In genomic region chr3:121072128-121072527, GRCh38 we compare ENCODE assay signal across 23 cellular contexts.
DNase-seq lines count a peak whose midpoint lies in the region; ATAC-seq, FAIRE-seq and TF ChIP-seq lines count a peak whose summit lies in the region.
"Had no signal": no experiment of that assay in that cellular context is flagged by ENCODE, and none has a peak within 500 bp of the region (broad histone marks: within the 10 kb centered on the region; RNA-seq: fewer than 3 reads in every experiment).

No MANE protein-coding gene starts in this region.

- no peak overlapping the region for H3K4me3 ChIP-seq in right atrium auricular region
- no peak overlapping the region for H3K4me3 ChIP-seq in fibroblast of pulmonary artery (replicated peaks; ENCODE audit: low read depth, low read length)
- no peak overlapping the region for H3K4me3 ChIP-seq in small intestine (ENCODE audit: low read depth in 1 of 2, low read length in 2 of 2)
- H3K4me3 ChIP-seq: esophagus squamous epithelium, Peyer's patch, upper lobe of left lung had no signal

- intact Hi-C loops in left cardiac atrium (cut with DNase I) = no loop called here

- peak; percentile 54 to 72 for ATAC-seq in left cardiac atrium
- no peak for ATAC-seq in GM18498 (IDR thresholded peaks at IDR 0.05; ENCODE audit: unreplicated experiment)
- no peak for ATAC-seq in activated CD4-positive, CD25-positive, alpha-beta regulatory T cell treated with anti-CD3 and anti-CD28 coated beads, Interleukin-2, amount 50 U/mL, for 24 hours
- ATAC-seq: natural killer cell treated with Interleukin-12 subunit alpha and Interleukin-12 subunit beta and Interleukin-15 and Interleukin-18, amount 100 ng/mL, for 72 hours had no signal

- DNase-seq in left cardiac atrium = peak; percentile 45
- no peak for DNase-seq in right atrium auricular region (ENCODE audit: low spot score)
- DNase-seq in NCI-H2171 treated with DMSO at 0.1 percent for 48 hours (lab: John Stamatoyannopoulos, UW) = peak; percentile 27
- peak; percentile 70 for DNase-seq in fibroblast of pulmonary artery (ENCODE audit: low read depth)
- no peak for DNase-seq in small intestine
- no peak for DNase-seq in NK-92 (lab: John Stamatoyannopoulos, UW; ENCODE audit: unreplicated experiment)
- DNase-seq: ACHN; activated CD4-positive, alpha-beta T cell treated with anti-CD3 and anti-CD28 coated beads, Interleukin-2, amount 50 U/mL, for 4 hours; activated T-cell treated with anti-CD3 and anti-CD28 coated beads, Interleukin-2, amount 50 U/mL, for 1 hour; CD4-positive, alpha-beta T cell; esophagus squamous epithelium; glutamatergic neuron; NCI-H2029; NCI-H774; Peyer's patch; stimulated activated CD4-positive, alpha-beta T cell treated with anti-CD3 and anti-CD28 coated beads, Interleukin-15, amount 100 ng/mL, for 24 hours; stimulated activated naive CD4-positive, alpha-beta T cell; upper lobe of left lung had no signal

- TF ChIP-seq CTCF in right atrium auricular region (IDR thresholded peaks at IDR 0.05) = no peak
- TF ChIP-seq CTCF in fibroblast of pulmonary artery (IDR thresholded peaks at IDR 0.05; ENCODE audit: low read length, missing control alignments) = no peak

- H3K27me3 ChIP-seq in right atrium auricular region = no peaks in the 10 kb centered on the region
- no peaks in the 10 kb centered on the region for H3K27me3 ChIP-seq in small intestine (ENCODE audit: control insufficient read depth in 2 of 2, insufficient read depth in 2 of 2, low read length in 2 of 2)
- H3K27me3 ChIP-seq: esophagus squamous epithelium, Peyer's patch, upper lobe of left lung had no signal

- H3K4me1 ChIP-seq in right atrium auricular region (peaks cover 0 to 6% of the 10 kb centered on the region in 2 donors), small intestine (ENCODE audit: control insufficient read depth in 2 of 2, insufficient read depth in 1 of 2, low read depth in 1 of 2, low read length in 1 of 2) (no peaks in the 10 kb centered on the region)
- H3K4me1 ChIP-seq: esophagus squamous epithelium, Peyer's patch, upper lobe of left lung had no signal

- H3K36me3 ChIP-seq in right atrium auricular region (no peaks in the 10 kb centered on the region), small intestine (ENCODE audit: control insufficient read depth in 2 of 2, insufficient read depth in 2 of 2, low read length in 2 of 2) (no peaks in the 10 kb centered on the region)
- H3K36me3 ChIP-seq: esophagus squamous epithelium, Peyer's patch, upper lobe of left lung had no signal

- H3K9me3 ChIP-seq in right atrium auricular region = no peaks in the 10 kb centered on the region
- no peaks in the 10 kb centered on the region for H3K9me3 ChIP-seq in small intestine (ENCODE audit: control insufficient read depth, low read depth)
- H3K9me3 ChIP-seq: esophagus squamous epithelium, Peyer's patch, upper lobe of left lung had no signal

- H3K27ac ChIP-seq in right atrium auricular region = no peak overlapping the region
- H3K27ac ChIP-seq in small intestine (ENCODE audit: low read depth in 1 of 2, low read length in 1 of 2) = no peak overlapping the region
- H3K27ac ChIP-seq: esophagus squamous epithelium, Peyer's patch, upper lobe of left lung had no signal

- FAIRE-seq in small intestine (lab: Jason Lieb, UNC) = no peak
- FAIRE-seq: HTR-8/SVneo, TTC549 had no signal

- 58 to 64% (median 62%) methylated on average over 6 of the region's 6 CpGs for WGBS in small intestine, 3 donors

Comparison
In these comparisons a context has a peak if more than half of its experiments do, and no peak if none do; other contexts are left out.
1. DNase-seq: peak in left cardiac atrium (single experiment), NCI-H2171 treated with DMSO at 0.1 percent for 48 hours (single experiment) and fibroblast of pulmonary artery (single experiment); none in right atrium auricular region (single experiment), small intestine (single experiment) and NK-92 (single experiment).
2. ATAC-seq: peak in left cardiac atrium (2 of 2); none in GM18498 (single experiment) and activated CD4-positive, CD25-positive, alpha-beta regulatory T cell treated with anti-CD3 and anti-CD28 coated beads, Interleukin-2, amount 50 U/mL, for 24 hours (0 of 2).